ENCODE assay signal across 17 cellular contexts in genomic region chr7:151823783-151824182, GRCh38. TPM values are rescaled to one million over a fixed set of nuclear protein-coding genes. Genes with fewer than 3 reads are reported as not detected.
DNase-seq lines count a peak whose midpoint lies in the region; ATAC-seq and TF ChIP-seq lines count a peak whose summit lies in the region.
"Had no signal": no experiment of that assay in that cellular context is flagged by ENCODE, and none has a peak within 500 bp of the region (broad histone marks: within the 10 kb centered on the region; RNA-seq: fewer than 3 reads in every experiment).

No MANE protein-coding gene starts in this region.

- H2BK12ac ChIP-seq in neuronal stem cell (ENCODE audit: low read length), result no peak overlapping the region

- DNase-seq in adipocyte (ENCODE audit: low read depth) (peak; percentile 3), esophagus squamous epithelium (lab: John Stamatoyannopoulos, UW) (no peak), neuronal stem cell (ENCODE audit: low spot score) (no peak), NCI-H748 (lab: John Stamatoyannopoulos, UW; ENCODE audit: unreplicated experiment) (no peak), NCI-H2196 treated with DMSO at 0.1 percent for 48 hours (lab: John Stamatoyannopoulos, UW; ENCODE audit: unreplicated experiment) (no peak), gastrocnemius medialis (no peak)
- DNase-seq: activated CD4-positive, alpha-beta T cell treated with anti-CD3 and anti-CD28 coated beads for 48 hours; activated naive CD4-positive, alpha-beta T cell treated with anti-CD3 and anti-CD28 coated beads, Interleukin-2, amount 10 ng/mL, durations not matched to agents 7 days and 5 days; activated T-cell treated with anti-CD3 and anti-CD28 coated beads, Interleukin-2, amount 50 U/mL, for 48 hours; CD4-positive, alpha-beta T cell; EL; heart right ventricle; NCI-H1092; NCI-H187 had no signal

- H3K4me3 ChIP-seq in adipocyte (ENCODE audit: low read length) (peak overlapping the region; percentile 12), esophagus squamous epithelium (no peak overlapping the region), neuronal stem cell (ENCODE audit: low read length in 2 of 2) (no peak overlapping the region), subcutaneous abdominal adipose tissue (ENCODE audit: low read depth in 1 of 5, low read length in 5 of 5) (peak overlapping the region in 1 of 5 donors; percentile 37), gastrocnemius medialis (no peak overlapping the region)
- H3K4me3 ChIP-seq: thoracic aorta had no signal

- H2AFZ ChIP-seq in neuronal stem cell (ENCODE audit: low read length), result peak overlapping the region; percentile 59

- H2BK15ac ChIP-seq in neuronal stem cell (ENCODE audit: low read length), result no peak overlapping the region

- no peak overlapping the region for H2AK5ac ChIP-seq in neuronal stem cell (ENCODE audit: low read depth, low read length)

- no peak overlapping the region for H2BK120ac ChIP-seq in neuronal stem cell (ENCODE audit: low read depth, low read length)

- H4K8ac ChIP-seq in neuronal stem cell (ENCODE audit: low read depth, low read length), result no peak overlapping the region

- H3K9ac ChIP-seq in adipocyte (ENCODE audit: low read length) (peak overlapping the region; percentile 2), neuronal stem cell (ENCODE audit: low read depth, low read length, poor library complexity) (no peak overlapping the region), subcutaneous abdominal adipose tissue (ENCODE audit: low read length in 5 of 5) (peak overlapping the region in 3 of 5 donors; percentile 10 to 43 (median 26))

- H3K18ac ChIP-seq in neuronal stem cell (ENCODE audit: low read length), result no peak overlapping the region

- H3K27me3 ChIP-seq in adipocyte (replicated peaks; ENCODE audit: control insufficient read depth, insufficient read depth, low read length), result peaks cover 29% of the 10 kb centered on the region
- H3K27me3 ChIP-seq in esophagus squamous epithelium, result no peaks in the 10 kb centered on the region
- H3K27me3 ChIP-seq in neuronal stem cell (ENCODE audit: control insufficient read depth in 3 of 3, insufficient read depth in 3 of 3, low read depth in 1 of 3, low read length in 3 of 3), result peaks cover 0 to 45% (median 0%) of the 10 kb centered on the region in 3 experiments
- H3K27me3 ChIP-seq in subcutaneous abdominal adipose tissue (ENCODE audit: control insufficient read depth in 5 of 5, insufficient read depth in 4 of 5, low read length in 5 of 5), result no peaks in the 10 kb centered on the region
- no peaks in the 10 kb centered on the region for H3K27me3 ChIP-seq in gastrocnemius medialis
- H3K27me3 ChIP-seq: heart right ventricle had no signal

- H3K14ac ChIP-seq in neuronal stem cell (ENCODE audit: low read length), result no peak overlapping the region

- H2BK5ac ChIP-seq in neuronal stem cell (ENCODE audit: low read length), result no peak overlapping the region

- no peak for TF ChIP-seq POLR2A in esophagus squamous epithelium (IDR thresholded peaks at IDR 0.05)
- TF ChIP-seq POLR2A in gastrocnemius medialis (IDR thresholded peaks at IDR 0.05), result no peak

- ATAC-seq in gastrocnemius medialis (no peak), GM19463 (IDR thresholded peaks at IDR 0.05; ENCODE audit: unreplicated experiment) (no peak)

- no peak overlapping the region for H3K4ac ChIP-seq in neuronal stem cell (ENCODE audit: low read length)

- WGBS in esophagus squamous epithelium, 2 donors, result 62 to 68% methylated on average over 4 of the region's 4 CpGs
- no CpG with 5 or more reads among the region's 4 CpGs for WGBS in neuronal stem cell (ENCODE audit: extremely low coverage in 2 of 2, insufficient read length in 2 of 2, insufficient replicate concordance in 1 of 2), 2 donors

- H3K4me2 ChIP-seq in neuronal stem cell (ENCODE audit: insufficient read depth, low read length, poor library complexity, severe bottlenecking), result no peak overlapping the region

- H3K9me3 ChIP-seq in adipocyte (ENCODE audit: control insufficient read depth, low read length), result no peaks in the 10 kb centered on the region
- H3K9me3 ChIP-seq in esophagus squamous epithelium, result no peaks in the 10 kb centered on the region
- H3K9me3 ChIP-seq in neuronal stem cell (replicated peaks in 1 of 2; ENCODE audit: control insufficient read depth in 2 of 2, insufficient read depth in 1 of 2, low read depth in 1 of 2, low read length in 2 of 2), result no peaks in the 10 kb centered on the region
- H3K9me3 ChIP-seq in subcutaneous abdominal adipose tissue (ENCODE audit: control insufficient read depth in 5 of 5, low read length in 5 of 5), result no peaks in the 10 kb centered on the region
- H3K9me3 ChIP-seq in gastrocnemius medialis, result no peaks in the 10 kb centered on the region
- H3K9me3 ChIP-seq: heart right ventricle, thoracic aorta had no signal

- no peak overlapping the region for H4K91ac ChIP-seq in neuronal stem cell (ENCODE audit: low read depth, low read length, poor library complexity)

- H3K36me3 ChIP-seq in adipocyte (ENCODE audit: control insufficient read depth, insufficient read depth, low read length, severe bottlenecking) (no peaks in the 10 kb centered on the region), esophagus squamous epithelium (no peaks in the 10 kb centered on the region), neuronal stem cell (replicated peaks in 1 of 2; ENCODE audit: control insufficient read depth in 2 of 2, insufficient read depth in 2 of 2, low read length in 2 of 2) (no peaks in the 10 kb centered on the region), subcutaneous abdominal adipose tissue (ENCODE audit: control insufficient read depth in 5 of 5, insufficient read depth in 5 of 5, low read length in 5 of 5) (peaks cover 0 to 3% (median 0%) of the 10 kb centered on the region in 5 donors), gastrocnemius medialis (no peaks in the 10 kb centered on the region)
- H3K36me3 ChIP-seq: heart right ventricle, thoracic aorta had no signal

- H3K79me1 ChIP-seq in neuronal stem cell (ENCODE audit: low read depth, low read length), result no peaks in the 10 kb centered on the region

- H3K4me1 ChIP-seq in adipocyte (ENCODE audit: control insufficient read depth, insufficient read depth, low read length), result peaks cover 3% of the 10 kb centered on the region
- peaks cover 23 to 83% (median 24%) of the 10 kb centered on the region in 3 donors for H3K4me1 ChIP-seq in esophagus squamous epithelium
- no peaks in the 10 kb centered on the region for H3K4me1 ChIP-seq in neuronal stem cell (ENCODE audit: control insufficient read depth in 2 of 2, insufficient read depth in 1 of 2, low read depth in 1 of 2, low read length in 2 of 2)
- peaks cover 9 to 39% (median 31%) of the 10 kb centered on the region in 5 donors for H3K4me1 ChIP-seq in subcutaneous abdominal adipose tissue (ENCODE audit: control insufficient read depth in 5 of 5, insufficient read depth in 5 of 5, low read length in 5 of 5)
- H3K4me1 ChIP-seq in gastrocnemius medialis, result no peaks in the 10 kb centered on the region

- TF ChIP-seq CTCF in esophagus squamous epithelium (IDR thresholded peaks at IDR 0.05) (no peak), gastrocnemius medialis (IDR thresholded peaks at IDR 0.05 in 4 of 5, conservative IDR thresholded peaks at IDR 0.05 in 1 of 5) (no peak)

- in situ Hi-C loops in gastrocnemius medialis (cut with MboI; ENCODE audit: low sequenced_read_pairs in 4 of 4), result no loop called here

- no peak overlapping the region for H3K23ac ChIP-seq in neuronal stem cell (ENCODE audit: low read depth, low read length, poor library complexity)

- peak overlapping the region; percentile 16 to 59 (median 50) for H3K27ac ChIP-seq in esophagus squamous epithelium
- no peak overlapping the region for H3K27ac ChIP-seq in neuronal stem cell (replicated peaks; ENCODE audit: low read length)
- peak overlapping the region; percentile 16 for H3K27ac ChIP-seq in subcutaneous abdominal adipose tissue (ENCODE audit: low read depth, low read length)
- H3K27ac ChIP-seq in gastrocnemius medialis, result peak overlapping the region in 1 of 4 donors; percentile 22
- H3K27ac ChIP-seq: thoracic aorta had no signal

- intact Hi-C loops in esophagus squamous epithelium (cut with DNase I) (no loop called here), gastrocnemius medialis (cut with DNase I; ENCODE audit: low total_unique reads) (no loop called here)

RNA-seq across cellular contexts. Expression of gene PRKAG2, which starts 53.1 kb away (rescaled TPM):
- total RNA-seq in esophagus squamous epithelium (10 to 100 TPM in 3 of 4 donors, 1 to 10 TPM in 1; 8.9 to 35.1 (median 13.6) TPM), gastrocnemius medialis (10 to 100 TPM in 2 of 4 donors, 1 to 10 TPM in 2; 5.3 to 32.6 (median 13.9) TPM)
- 23.4 TPM for polyA plus RNA-seq in neuronal stem cell (2013, experiment 1 of 2)
- polyA plus RNA-seq in neuronal stem cell (2013, experiment 2 of 2), result 21.8 TPM
